11 cellular contexts compared by ENCODE assay signal in the genomic region with DNA sequence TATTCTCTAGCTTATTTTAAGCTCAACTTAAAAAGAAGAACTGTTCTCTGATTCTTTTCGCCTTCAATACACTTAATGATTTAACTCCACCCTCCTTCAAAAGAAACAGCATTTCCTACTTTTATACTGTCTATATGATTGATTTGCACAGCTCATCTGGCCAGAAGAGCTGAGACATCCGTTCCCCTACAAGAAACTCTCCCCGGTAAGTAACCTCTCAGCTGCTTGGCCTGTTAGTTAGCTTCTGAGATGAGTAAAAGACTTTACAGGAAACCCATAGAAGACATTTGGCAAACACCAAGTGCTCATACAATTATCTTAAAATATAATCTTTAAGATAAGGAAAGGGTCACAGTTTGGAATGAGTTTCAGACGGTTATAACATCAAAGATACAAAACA. TPM values are rescaled to one million over a fixed set of nuclear protein-coding genes. Genes with fewer than 3 reads are reported as not detected.
DNase-seq lines count a peak whose midpoint lies in the region; ATAC-seq and TF ChIP-seq lines count a peak whose summit lies in the region.
"Had no signal": no experiment of that assay in that cellular context is flagged by ENCODE, and none has a peak within 500 bp of the region (broad histone marks: within the 10 kb centered on the region; RNA-seq: fewer than 3 reads in every experiment).

TSS of gene CCR5 (plus strand) at position 163 of the 400 bp plus-strand sequence. CDS start 1,957 bp downstream, outside the sequence.

- no peak for TF ChIP-seq CTCF in CD4-positive, alpha-beta T cell (IDR thresholded peaks at IDR 0.05)
- TF ChIP-seq CTCF in foreskin fibroblast (IDR thresholded peaks at IDR 0.05; ENCODE audit: low read depth, low read length): no peak

- no peaks in the 10 kb centered on the region for H3K9me3 ChIP-seq in CD4-positive, alpha-beta T cell (ENCODE audit: control insufficient read depth, low read length)
- no peaks in the 10 kb centered on the region for H3K9me3 ChIP-seq in KOPT-K1 (ENCODE audit: insufficient read depth, low read length, poor library complexity, severe bottlenecking)
- H3K9me3 ChIP-seq: Caco-2 had no signal

- H3K9me3 Mint-ChIP-seq in CD4-positive, alpha-beta T cell: no peaks in the 10 kb centered on the region
- H3K9me3 Mint-ChIP-seq in activated naive CD8-positive, alpha-beta T cell treated with anti-CD3 and anti-CD28 coated beads, Interleukin-2, amount 10 ng/mL, durations not matched to agents 7 days and 5 days: peaks cover 2% of the 10 kb centered on the region
- no peaks in the 10 kb centered on the region for H3K9me3 Mint-ChIP-seq in natural killer cell treated with Interleukin-12 subunit alpha and Interleukin-12 subunit beta and Interleukin-15 and Interleukin-18, amount 100 ng/mL, for 72 hours

- H3K27ac ChIP-seq in CD4-positive, alpha-beta T cell (ENCODE audit: low read depth, low read length): no peak within 1 kb of the TSS
- H3K27ac ChIP-seq in KOPT-K1 (ENCODE audit: low read depth, low read length, poor library complexity, severe bottlenecking): peak within 1 kb of the TSS; percentile 34

- H3K4me3 ChIP-seq in foreskin fibroblast (ENCODE audit: low read depth in 1 of 2, low read length in 2 of 2): no peak within 1 kb of the TSS

- H3K27ac Mint-ChIP-seq in CD4-positive, alpha-beta T cell: peak within 1 kb of the TSS; percentile 77
- H3K27ac Mint-ChIP-seq in activated naive CD8-positive, alpha-beta T cell treated with anti-CD3 and anti-CD28 coated beads, Interleukin-2, amount 10 ng/mL, durations not matched to agents 7 days and 5 days: peak within 1 kb of the TSS; percentile 81
- H3K27ac Mint-ChIP-seq in natural killer cell treated with Interleukin-12 subunit alpha and Interleukin-12 subunit beta and Interleukin-15 and Interleukin-18, amount 100 ng/mL, for 72 hours: peak within 1 kb of the TSS; percentile 93 to 94

- POLR2A ChIA-PET in CD4-positive, alpha-beta T cell (lab: Charles Lee): interaction anchor here (1.0 to 2.1 kb wide), 5 partner anchors 10 to 306 kb away, joined by 3 to 7 read pairs (median 7); no protein-coding TSS in a partner anchor
- POLR2A ChIA-PET in activated naive CD8-positive, alpha-beta T cell treated with anti-CD3 and anti-CD28 coated beads, Interleukin-2, amount 10 ng/mL, durations not matched to agents 7 days and 5 days (lab: Charles Lee): interaction anchor here (0.9 to 5.9 kb wide), 12 partner anchors 12 to 163 kb away, joined by 3 to 57 read pairs (median 18); partner anchors contain the start of genes CCR1 and CCR2

- no peaks in the 10 kb centered on the region for H3K36me3 Mint-ChIP-seq in CD4-positive, alpha-beta T cell (ENCODE audit: low read depth)
- H3K36me3 Mint-ChIP-seq in activated naive CD8-positive, alpha-beta T cell treated with anti-CD3 and anti-CD28 coated beads, Interleukin-2, amount 10 ng/mL, durations not matched to agents 7 days and 5 days: peaks cover 42% of the 10 kb centered on the region
- H3K36me3 Mint-ChIP-seq in natural killer cell treated with Interleukin-12 subunit alpha and Interleukin-12 subunit beta and Interleukin-15 and Interleukin-18, amount 100 ng/mL, for 72 hours: peaks cover 17% of the 10 kb centered on the region

- no peaks in the 10 kb centered on the region for H3K36me3 ChIP-seq in KOPT-K1 (ENCODE audit: insufficient read depth, low read length)

- CTCF ChIA-PET in CD4-positive, alpha-beta T cell (lab: Charles Lee): interaction anchor here (1.1 to 6.3 kb wide), 3 partner anchors 77 to 118 kb away, joined by 3 to 86 read pairs (median 6); no protein-coding TSS in a partner anchor

- intact Hi-C loops in CD4-positive, alpha-beta T cell (cut with DNase I, micrococcal nuclease): loop anchor here in 1 of 2 experiments (5.0 kb wide), 1 partner anchor 293 kb away; no protein-coding TSS in a partner anchor

- H3K27me3 Mint-ChIP-seq in CD4-positive, alpha-beta T cell: no peaks in the 10 kb centered on the region
- H3K27me3 Mint-ChIP-seq in activated naive CD8-positive, alpha-beta T cell treated with anti-CD3 and anti-CD28 coated beads, Interleukin-2, amount 10 ng/mL, durations not matched to agents 7 days and 5 days: no peaks in the 10 kb centered on the region
- no peaks in the 10 kb centered on the region for H3K27me3 Mint-ChIP-seq in natural killer cell treated with Interleukin-12 subunit alpha and Interleukin-12 subunit beta and Interleukin-15 and Interleukin-18, amount 100 ng/mL, for 72 hours

- no peaks in the 10 kb centered on the region for H3K27me3 ChIP-seq in CD4-positive, alpha-beta T cell (ENCODE audit: control insufficient read depth, insufficient read depth, low read length)

- H3K4me1 Mint-ChIP-seq in CD4-positive, alpha-beta T cell (ENCODE audit: low read depth): peaks cover 56% of the 10 kb centered on the region
- H3K4me1 Mint-ChIP-seq in activated naive CD8-positive, alpha-beta T cell treated with anti-CD3 and anti-CD28 coated beads, Interleukin-2, amount 10 ng/mL, durations not matched to agents 7 days and 5 days: peaks cover 75% of the 10 kb centered on the region
- H3K4me1 Mint-ChIP-seq in natural killer cell treated with Interleukin-12 subunit alpha and Interleukin-12 subunit beta and Interleukin-15 and Interleukin-18, amount 100 ng/mL, for 72 hours (ENCODE audit: low read depth in 2 of 2): peaks cover 76 to 92% of the 10 kb centered on the region in 2 donors

- peak in 1 of 10 experiments; percentile 28 for DNase-seq in CD4-positive, alpha-beta T cell
- no peak for DNase-seq in activated naive CD8-positive, alpha-beta T cell treated with anti-CD3 and anti-CD28 coated beads, Interleukin-2, amount 10 ng/mL, durations not matched to agents 7 days and 5 days
- DNase-seq in natural killer cell treated with Interleukin-12 subunit alpha and Interleukin-12 subunit beta and Interleukin-15 and Interleukin-18, amount 100 ng/mL, for 72 hours (ENCODE audit: low spot score): no peak
- no peak for DNase-seq in DMS153 treated with DMSO at 0.1 percent for 48 hours (lab: John Stamatoyannopoulos, UW; ENCODE audit: unreplicated experiment)
- DNase-seq in foreskin fibroblast: no peak
- DNase-seq: Caco-2, left cardiac atrium, NCI-H2081 had no signal

- H3K4me3 Mint-ChIP-seq in CD4-positive, alpha-beta T cell: peak within 1 kb of the TSS; percentile 34
- peak within 1 kb of the TSS; percentile 70 for H3K4me3 Mint-ChIP-seq in activated naive CD8-positive, alpha-beta T cell treated with anti-CD3 and anti-CD28 coated beads, Interleukin-2, amount 10 ng/mL, durations not matched to agents 7 days and 5 days
- peak within 1 kb of the TSS; percentile 83 for H3K4me3 Mint-ChIP-seq in natural killer cell treated with Interleukin-12 subunit alpha and Interleukin-12 subunit beta and Interleukin-15 and Interleukin-18, amount 100 ng/mL, for 72 hours

- peak; percentile 60 for ATAC-seq in CD4-positive, alpha-beta T cell (ENCODE audit: poor library complexity)
- peak; percentile 75 for ATAC-seq in activated naive CD8-positive, alpha-beta T cell treated with anti-CD3 and anti-CD28 coated beads, Interleukin-2, amount 10 ng/mL, durations not matched to agents 7 days and 5 days (ENCODE audit: low read depth)
- peak; percentile 56 to 61 for ATAC-seq in natural killer cell treated with Interleukin-12 subunit alpha and Interleukin-12 subunit beta and Interleukin-15 and Interleukin-18, amount 100 ng/mL, for 72 hours
- ATAC-seq in HG02870 (IDR thresholded peaks at IDR 0.05; ENCODE audit: unreplicated experiment) (no peak), HG03342 (IDR thresholded peaks at IDR 0.05; ENCODE audit: unreplicated experiment) (no peak)
- ATAC-seq: left cardiac atrium had no signal

RNA-seq across cellular contexts. Expression of gene CCR5, which starts in this region (rescaled TPM):
- total RNA-seq in CD4-positive, alpha-beta T cell: 1 to 10 TPM; 1.1 to 1.4 TPM
- 10 to 100 TPM; 39.6 to 44.3 TPM for total RNA-seq in activated naive CD8-positive, alpha-beta T cell treated with anti-CD3 and anti-CD28 coated beads, Interleukin-2, amount 10 ng/mL, durations not matched to agents 7 days and 5 days
- 10 to 100 TPM; 28.3 to 46.2 TPM for total RNA-seq in natural killer cell treated with Interleukin-12 subunit alpha and Interleukin-12 subunit beta and Interleukin-15 and Interleukin-18, amount 100 ng/mL, for 72 hours
- total RNA-seq: Caco-2 had no signal

Comparison
In these comparisons a context has a peak if more than half of its experiments do, and no peak if none do; other contexts are left out.
1. RNA of gene CCR5 (total RNA-seq): 28.3 to 46.2 TPM in natural killer cell treated with Interleukin-12 subunit alpha and Interleukin-12 subunit beta and Interleukin-15 and Interleukin-18, amount 100 ng/mL, for 72 hours and 39.6 to 44.3 TPM in activated naive CD8-positive, alpha-beta T cell treated with anti-CD3 and anti-CD28 coated beads, Interleukin-2, amount 10 ng/mL, durations not matched to agents 7 days and 5 days; 1.1 to 1.4 TPM in CD4-positive, alpha-beta T cell; every median in the first group is over 10 times any median in the second.
2. ATAC-seq: peak in CD4-positive, alpha-beta T cell (single experiment), activated naive CD8-positive, alpha-beta T cell treated with anti-CD3 and anti-CD28 coated beads, Interleukin-2, amount 10 ng/mL, durations not matched to agents 7 days and 5 days (single experiment) and natural killer cell treated with Interleukin-12 subunit alpha and Interleukin-12 subunit beta and Interleukin-15 and Interleukin-18, amount 100 ng/mL, for 72 hours (2 of 2); none in HG02870 (single experiment) and HG03342 (single experiment).
3. Peak in every context shown above with its lines, with median percentiles within 50 percentile points of each other: H3K27ac Mint-ChIP-seq and H3K4me3 Mint-ChIP-seq.